In genomic region chr1:217079579-217079978, GRCh38 we compare ENCODE assay signal across 16 cellular contexts.
"Had no signal": no experiment of that assay in that cellular context is flagged by ENCODE, and none has a peak within 500 bp of the region (broad histone marks: within the 10 kb centered on the region; RNA-seq: fewer than 3 reads in every experiment).

No MANE protein-coding gene starts in this region.

- H3K9me3 Mint-ChIP-seq: activated naive CD8-positive, alpha-beta T cell treated with anti-CD3 and anti-CD28 coated beads, Interleukin-2, amount 10 ng/mL, durations not matched to agents 7 days and 5 days; endodermal cell; neural progenitor cell; stimulated activated naive CD8-positive, alpha-beta T cell treated with anti-CD3 and anti-CD28 coated beads, Interleukin-15, Interleukin-2, amounts not matched to agents 100 ng/mL and 50 ng/mL, for 24 hours; WTC11 had no signal

- H3K4me3 Mint-ChIP-seq: activated naive CD4-positive, alpha-beta T cell treated with anti-CD3 and anti-CD28 coated beads for 36 hours; activated naive CD8-positive, alpha-beta T cell treated with anti-CD3 and anti-CD28 coated beads, Interleukin-2, amount 10 ng/mL, durations not matched to agents 7 days and 5 days; activated T-cell treated with anti-CD3 and anti-CD28 coated beads, Interleukin-2, amount 50 U/mL, for 4 hours; endodermal cell; naive B cell; neural progenitor cell; stimulated activated naive CD8-positive, alpha-beta T cell treated with anti-CD3 and anti-CD28 coated beads, Interleukin-15, Interleukin-2, amounts not matched to agents 100 ng/mL and 50 ng/mL, for 24 hours; WTC11 had no signal

- H3K27me3 Mint-ChIP-seq: naive B cell; stimulated activated naive CD8-positive, alpha-beta T cell treated with anti-CD3 and anti-CD28 coated beads, Interleukin-15, Interleukin-2, amounts not matched to agents 100 ng/mL and 50 ng/mL, for 24 hours had no signal

- H3K27ac Mint-ChIP-seq: activated naive CD4-positive, alpha-beta T cell treated with anti-CD3 and anti-CD28 coated beads for 36 hours; activated naive CD8-positive, alpha-beta T cell treated with anti-CD3 and anti-CD28 coated beads, Interleukin-2, amount 10 ng/mL, durations not matched to agents 7 days and 5 days; endodermal cell; naive B cell; neural progenitor cell; stimulated activated naive CD8-positive, alpha-beta T cell treated with anti-CD3 and anti-CD28 coated beads, Interleukin-15, Interleukin-2, amounts not matched to agents 100 ng/mL and 50 ng/mL, for 24 hours; WTC11 had no signal

- H3K4me1 Mint-ChIP-seq: activated naive CD8-positive, alpha-beta T cell treated with anti-CD3 and anti-CD28 coated beads, Interleukin-2, amount 10 ng/mL, durations not matched to agents 7 days and 5 days; naive B cell had no signal

- H3K36me3 Mint-ChIP-seq: activated naive CD8-positive, alpha-beta T cell treated with anti-CD3 and anti-CD28 coated beads, Interleukin-2, amount 10 ng/mL, durations not matched to agents 7 days and 5 days; naive B cell; neural progenitor cell; WTC11 had no signal

- DNase-seq: activated CD4-positive, alpha-beta T cell treated with anti-CD3 and anti-CD28 coated beads, Interleukin-2, amount 50 U/mL, for 48 hours; activated CD8-positive, alpha-beta memory T cell treated with anti-CD3 and anti-CD28 coated beads, Interleukin-2, amount 50 U/mL, for 48 hours; activated naive CD4-positive, alpha-beta T cell treated with anti-CD3 and anti-CD28 coated beads for 36 hours; activated naive CD8-positive, alpha-beta T cell treated with anti-CD3 and anti-CD28 coated beads, Interleukin-2, amount 10 ng/mL, durations not matched to agents 7 days and 5 days; activated T-cell treated with anti-CD3 and anti-CD28 coated beads, Interleukin-2, amount 50 U/mL, for 4 hours; amniotic stem cell; cortex of kidney; endodermal cell; naive B cell; right lobe of liver; stimulated activated CD4-positive, alpha-beta T cell treated with anti-CD3 and anti-CD28 coated beads, Interleukin-1b, Interleukin-23, amount 100 ng/mL, for 48 hours; substantia nigra; T1000 had no signal
